In genomic region chr11:34256591-34256990, GRCh38 we compare ENCODE assay signal across 22 cellular contexts.
DNase-seq lines count a peak whose midpoint lies in the region; ATAC-seq and TF ChIP-seq lines count a peak whose summit lies in the region.
"Had no signal": no experiment of that assay in that cellular context is flagged by ENCODE, and none has a peak within 500 bp of the region (broad histone marks: within the 10 kb centered on the region; RNA-seq: fewer than 3 reads in every experiment).

No MANE protein-coding gene starts in this region.

- H3K27ac ChIP-seq in heart left ventricle (peak overlapping the region in 7 of 12 donors; percentile 33 to 73 (median 49)), thoracic aorta (peak overlapping the region; percentile 58), neural progenitor cell (no peak overlapping the region), left lung (no peak overlapping the region)
- H3K27ac ChIP-seq: C4-2B, SJSA1 had no signal

- intact Hi-C loops in heart left ventricle (cut with DNase I) = loop anchor here in 3 of 10 donors (10.0 kb wide), 1 partner anchor 98 kb away; the partner anchor contains the start of gene ABTB2 (in 3 of the 3)
- intact Hi-C loops in left lung (cut with DNase I) = no loop called here

- no peak for TF ChIP-seq CTCF in heart left ventricle (IDR thresholded peaks at IDR 0.05)
- TF ChIP-seq CTCF in thoracic aorta (IDR thresholded peaks at IDR 0.05) = no peak
- TF ChIP-seq CTCF in neural progenitor cell (IDR thresholded peaks at IDR 0.05) = no peak
- TF ChIP-seq CTCF in left lung (IDR thresholded peaks at IDR 0.05) = no peak

- H3K36me3 ChIP-seq in heart left ventricle (no peaks in the 10 kb centered on the region), thoracic aorta (no peaks in the 10 kb centered on the region), neural progenitor cell (no peaks in the 10 kb centered on the region), left lung (no peaks in the 10 kb centered on the region)
- H3K36me3 ChIP-seq: SJSA1 had no signal

- H3K36me3 Mint-ChIP-seq in neural progenitor cell = no peaks in the 10 kb centered on the region
- H3K36me3 Mint-ChIP-seq: CD8-positive, alpha-beta memory T cell had no signal

- H3K27me3 ChIP-seq in heart left ventricle (no peaks in the 10 kb centered on the region), thoracic aorta (replicated peaks; ENCODE audit: insufficient read depth) (no peaks in the 10 kb centered on the region), neural progenitor cell (no peaks in the 10 kb centered on the region), left lung (peaks cover 0 to 5% of the 10 kb centered on the region in 2 donors)
- H3K27me3 ChIP-seq: SJSA1 had no signal

- no peaks in the 10 kb centered on the region for H3K9me3 Mint-ChIP-seq in neural progenitor cell
- H3K9me3 Mint-ChIP-seq: CD8-positive, alpha-beta memory T cell; GM23338 had no signal

- no peak overlapping the region for H3K4me2 ChIP-seq in neural progenitor cell
- H3K4me2 ChIP-seq: GM23338 had no signal

- H2AFZ ChIP-seq in neural progenitor cell (replicated peaks) = no peak overlapping the region
- H2AFZ ChIP-seq: GM23338 had no signal

- H3K4me1 Mint-ChIP-seq in neural progenitor cell = peaks cover 28% of the 10 kb centered on the region

- H3K9ac ChIP-seq in neural progenitor cell = no peak overlapping the region

- no peaks in the 10 kb centered on the region for H3F3A ChIP-seq in neural progenitor cell (ENCODE audit: low read depth)

- TF ChIP-seq POLR2A in heart left ventricle (IDR thresholded peaks at IDR 0.05) = no peak

- peaks cover 2% of the 10 kb centered on the region for H3K27me3 Mint-ChIP-seq in neural progenitor cell (ENCODE audit: insufficient read depth, low read depth)

- DNase-seq in NCI-H748 (lab: John Stamatoyannopoulos, UW; ENCODE audit: unreplicated experiment) (peak; percentile 20), NCI-H748 treated with DMSO at 0.1 percent for 48 hours (lab: John Stamatoyannopoulos, UW) (no peak), heart left ventricle (peak in 1 of 5 donors; percentile 48), left kidney (ENCODE audit: low read depth, low spot score) (peak; percentile 59), thoracic aorta (ENCODE audit: low spot score) (no peak), neural progenitor cell (ENCODE audit: low spot score) (no peak), left lung (no peak), NCI-H128 (lab: John Stamatoyannopoulos, UW; ENCODE audit: unreplicated experiment) (no peak)
- DNase-seq: CD8-positive, alpha-beta memory T cell; EL; GF-D8; HCEC 1CT; KBM-7; NCI-H1105 treated with DMSO at 0.1 percent for 48 hours; NCI-H1694; NCI-H2081; NCI-H446; NCI-H526 treated with DMSO at 0.1 percent for 48 hours had no signal

- WGBS in heart left ventricle, 4 donors = 54 to 64% (median 59%) methylated on average over 8 of the region's 8 CpGs

- H3K4me3 Mint-ChIP-seq in neural progenitor cell = no peak overlapping the region
- H3K4me3 Mint-ChIP-seq: CD8-positive, alpha-beta memory T cell; GM23338 had no signal

- no peaks in the 10 kb centered on the region for H3K9me3 ChIP-seq in heart left ventricle
- H3K9me3 ChIP-seq in thoracic aorta = no peaks in the 10 kb centered on the region
- no peaks in the 10 kb centered on the region for H3K9me3 ChIP-seq in neural progenitor cell (ENCODE audit: low read depth)
- H3K9me3 ChIP-seq in left lung = no peaks in the 10 kb centered on the region
- H3K9me3 ChIP-seq: SJSA1 had no signal

- no peaks in the 10 kb centered on the region for H4K20me1 ChIP-seq in neural progenitor cell (ENCODE audit: low read depth)

- H3K4me3 ChIP-seq in heart left ventricle (peak overlapping the region in 1 of 12 donors; percentile 3), thoracic aorta (peak overlapping the region; percentile 38), neural progenitor cell (no peak overlapping the region), left lung (no peak overlapping the region)
- H3K4me3 ChIP-seq: GM23338, SJSA1 had no signal

- H3K27ac Mint-ChIP-seq in neural progenitor cell = no peak overlapping the region
- H3K27ac Mint-ChIP-seq: CD8-positive, alpha-beta memory T cell; GM23338 had no signal

- ATAC-seq in heart left ventricle = peak; percentile 25 to 74 (median 50)
- ATAC-seq in thoracic aorta (ENCODE audit: insufficient number of reproducible peaks, low FRiP score, low read depth) = peak; percentile 33
- no peak for ATAC-seq in left lung
- ATAC-seq: GM23338, Panc1 had no signal

- H3K4me1 ChIP-seq in heart left ventricle = peaks cover 0 to 34% (median 5%) of the 10 kb centered on the region in 12 donors
- H3K4me1 ChIP-seq in thoracic aorta (ENCODE audit: control insufficient read depth in 1 of 2, low read depth in 2 of 2) = peaks cover 13 to 30% of the 10 kb centered on the region in 2 donors
- H3K4me1 ChIP-seq in neural progenitor cell = peaks cover 4% of the 10 kb centered on the region
- peaks cover 0 to 3% of the 10 kb centered on the region in 2 donors for H3K4me1 ChIP-seq in left lung

- H3K79me2 ChIP-seq in neural progenitor cell (ENCODE audit: low read depth) = no peaks in the 10 kb centered on the region

Comparison
In these comparisons a context has a peak if more than half of its experiments do, and no peak if none do; other contexts are left out.
1. DNase-seq: peak in NCI-H748 (single experiment) and left kidney (single experiment); none in NCI-H748 treated with DMSO at 0.1 percent for 48 hours (single experiment), thoracic aorta (single experiment), neural progenitor cell (single experiment), left lung (0 of 2) and NCI-H128 (single experiment).
2. H3K27ac ChIP-seq: peak in heart left ventricle (7 of 12) and thoracic aorta (2 of 2); none in neural progenitor cell (single experiment) and left lung (0 of 2).